In genomic region chr4:90069151-90069550, GRCh38 we compare ENCODE assay signal across 35 cellular contexts. TPM values are rescaled to one million over a fixed set of nuclear protein-coding genes. Genes with fewer than 3 reads are reported as not detected.
DNase-seq lines count a peak whose midpoint lies in the region; ATAC-seq and TF ChIP-seq lines count a peak whose summit lies in the region.
"Had no signal": no experiment of that assay in that cellular context is flagged by ENCODE, and none has a peak within 500 bp of the region (broad histone marks: within the 10 kb centered on the region; RNA-seq: fewer than 3 reads in every experiment).

No MANE protein-coding gene starts in this region.

- no peak overlapping the region for H3K56ac ChIP-seq in mesendoderm (ENCODE audit: low read length)

- no peak overlapping the region for H3K4ac ChIP-seq in mesendoderm (ENCODE audit: low read depth, low read length)

- peaks cover 11% of the 10 kb centered on the region for H3K4me1 Mint-ChIP-seq in Calu3 (ENCODE audit: low read depth, unreplicated experiment)
- H3K4me1 Mint-ChIP-seq: activated naive CD8-positive, alpha-beta T cell treated with anti-CD3 and anti-CD28 coated beads for 36 hours had no signal

- H3K27me3 Mint-ChIP-seq in Calu3 (ENCODE audit: unreplicated experiment) = no peaks in the 10 kb centered on the region

- intact Hi-C loops in Calu3 (cut with micrococcal nuclease; ENCODE audit: unreplicated experiment) = no loop called here
- intact Hi-C loops in right lobe of liver (cut with DNase I) = no loop called here

- peaks cover 3% of the 10 kb centered on the region for H3K9me3 Mint-ChIP-seq in Calu3 (ENCODE audit: low read depth, unreplicated experiment)
- H3K9me3 Mint-ChIP-seq: activated CD4-positive, alpha-beta memory T cell treated with anti-CD3 and anti-CD28 coated beads for 36 hours; activated naive CD8-positive, alpha-beta T cell treated with anti-CD3 and anti-CD28 coated beads for 36 hours; H9 had no signal

- H3K4me1 ChIP-seq in mesendoderm (ENCODE audit: control insufficient read depth, low read depth, low read length) (no peaks in the 10 kb centered on the region), upper lobe of left lung (no peaks in the 10 kb centered on the region), tibial nerve (no peaks in the 10 kb centered on the region), right lobe of liver (no peaks in the 10 kb centered on the region)
- H3K4me1 ChIP-seq: BLaER1, Caco-2, colonic mucosa, gastroesophageal sphincter, sigmoid colon, stomach, transverse colon had no signal

- no peak overlapping the region for H3K18ac ChIP-seq in mesendoderm (ENCODE audit: low read length)

- no peak overlapping the region for H2BK15ac ChIP-seq in mesendoderm (replicated peaks; ENCODE audit: low read depth)

- in situ Hi-C loops in astrocyte of the spinal cord (cut with HindIII; ENCODE audit: low sequenced_read_pairs) = no loop called here

- no peak overlapping the region for H3K4me2 ChIP-seq in mesendoderm (ENCODE audit: low read length)
- H3K4me2 ChIP-seq: BLaER1 had no signal

- no CpG with 5 or more reads among the region's 1 CpG for WGBS in mesendoderm (ENCODE audit: extremely low coverage, insufficient coverage, low lambda C conversion rate)
- 97 to 100% methylated on average over 1 of the region's 1 CpG for WGBS in upper lobe of left lung, 2 donors
- WGBS in tibial nerve, 2 donors = 94 to 97% methylated on average over 1 of the region's 1 CpG
- WGBS in right lobe of liver (ENCODE audit: insufficient coverage, low coverage, low lambda C conversion rate, missing lambda C conversion rate) = 73% methylated on average over 1 of the region's 1 CpG

- H3K4me3 ChIP-seq in astrocyte of the spinal cord (ENCODE audit: low read depth, low read length) (no peak overlapping the region), mesendoderm (ENCODE audit: low read length) (no peak overlapping the region), upper lobe of left lung (no peak overlapping the region), tibial nerve (no peak overlapping the region), right lobe of liver (no peak overlapping the region)
- H3K4me3 ChIP-seq: BLaER1, colonic mucosa, gastroesophageal sphincter, lung, sigmoid colon, stomach, transverse colon had no signal

- TF ChIP-seq POLR2A in upper lobe of left lung (IDR thresholded peaks at IDR 0.05) = no peak
- TF ChIP-seq POLR2A in tibial nerve (IDR thresholded peaks at IDR 0.05) = no peak
- TF ChIP-seq POLR2A in right lobe of liver (IDR thresholded peaks at IDR 0.05) = no peak

- H3K9ac ChIP-seq in mesendoderm (ENCODE audit: low read length) = no peak overlapping the region
- H3K9ac ChIP-seq: BLaER1 had no signal

- H3K27me3 ChIP-seq in mesendoderm (ENCODE audit: insufficient read depth, low read length, poor library complexity) (no peaks in the 10 kb centered on the region), upper lobe of left lung (no peaks in the 10 kb centered on the region), tibial nerve (no peaks in the 10 kb centered on the region), right lobe of liver (no peaks in the 10 kb centered on the region)
- H3K27me3 ChIP-seq: BLaER1, brain microvascular endothelial cell, colonic mucosa, gastroesophageal sphincter, sigmoid colon, stomach, transverse colon had no signal

- no TSS peak for BruUV-seq in Calu3 (replicated peaks; lab: Mats Ljungman, UMichigan)

- H4K5ac ChIP-seq in mesendoderm (ENCODE audit: low read length) = no peak overlapping the region

- no peak overlapping the region for H3K27ac ChIP-seq in mesendoderm (ENCODE audit: low read depth, low read length)
- H3K27ac ChIP-seq in upper lobe of left lung = no peak overlapping the region
- no peak overlapping the region for H3K27ac ChIP-seq in tibial nerve
- no peak overlapping the region for H3K27ac ChIP-seq in right lobe of liver
- H3K27ac ChIP-seq: BLaER1, brain microvascular endothelial cell, colonic mucosa, gastroesophageal sphincter, sigmoid colon, stomach, transverse colon had no signal

- peak overlapping the region; percentile 73 for H3K27ac Mint-ChIP-seq in Calu3 (ENCODE audit: unreplicated experiment)
- H3K27ac Mint-ChIP-seq: activated CD4-positive, alpha-beta memory T cell treated with anti-CD3 and anti-CD28 coated beads for 36 hours; activated naive CD8-positive, alpha-beta T cell treated with anti-CD3 and anti-CD28 coated beads for 36 hours; effector memory CD8-positive, alpha-beta T cell; H9 had no signal

- H3K36me3 Mint-ChIP-seq in Calu3 (ENCODE audit: insufficient read depth, unreplicated experiment) = no peaks in the 10 kb centered on the region
- H3K36me3 Mint-ChIP-seq: activated CD4-positive, alpha-beta memory T cell treated with anti-CD3 and anti-CD28 coated beads for 36 hours; activated naive CD8-positive, alpha-beta T cell treated with anti-CD3 and anti-CD28 coated beads for 36 hours had no signal

- DNase-seq in Calu3 (peak; percentile 9), M059J (ENCODE audit: low read depth) (peak; percentile 1), astrocyte of the spinal cord (ENCODE audit: low read depth, low spot score) (peak; percentile 56), mesendoderm (peak; percentile 7), NCI-H748 (lab: John Stamatoyannopoulos, UW; ENCODE audit: unreplicated experiment) (no peak), upper lobe of left lung (no peak), tibial nerve (ENCODE audit: low spot score in 2 of 2) (no peak), right lobe of liver (no peak)
- DNase-seq: ACHN; activated CD4-positive, alpha-beta memory T cell treated with anti-CD3 and anti-CD28 coated beads for 36 hours; activated effector memory CD4-positive, alpha-beta T cell treated with Interleukin-2 at 50 U/mL for 16 hours; activated naive CD8-positive, alpha-beta T cell treated with anti-CD3 and anti-CD28 coated beads for 36 hours; brain microvascular endothelial cell; Caco-2; colonic mucosa; DND-41; effector memory CD8-positive, alpha-beta T cell; H9; islet precursor cell; NCI-H1105; NCI-H1930; NCI-H2227 treated with DMSO at 0.1 percent for 48 hours; NCI-H748 treated with DMSO at 0.1 percent for 48 hours; posterior cingulate gyrus; sigmoid colon; stimulated activated CD8-positive, alpha-beta memory T cell treated with anti-CD3 and anti-CD28 coated beads, Interleukin-4, amount 100 ng/mL, for 48 hours; stomach; SW 1271; T1000; transverse colon had no signal

- no peak overlapping the region for H2BK120ac ChIP-seq in mesendoderm (ENCODE audit: low read depth, low read length)

- no peak overlapping the region for H2AK5ac ChIP-seq in mesendoderm (ENCODE audit: low read length)

- H3K79me2 ChIP-seq in mesendoderm (ENCODE audit: control insufficient read depth, insufficient read depth, low read length) = no peaks in the 10 kb centered on the region

- no peak for TF ChIP-seq CTCF in Calu3 (IDR thresholded peaks at IDR 0.05; ENCODE audit: unreplicated experiment)
- TF ChIP-seq CTCF in astrocyte of the spinal cord (IDR thresholded peaks at IDR 0.05; ENCODE audit: low read depth, low read length) = no peak
- no peak for TF ChIP-seq CTCF in upper lobe of left lung (IDR thresholded peaks at IDR 0.05)
- TF ChIP-seq CTCF in tibial nerve (IDR thresholded peaks at IDR 0.05) = no peak
- TF ChIP-seq CTCF in right lobe of liver (IDR thresholded peaks at IDR 0.05) = no peak

- no peak overlapping the region for H4K8ac ChIP-seq in mesendoderm (ENCODE audit: low read depth, low read length)

- no peak for ATAC-seq in upper lobe of left lung (ENCODE audit: low FRiP score in 2 of 2)
- ATAC-seq in right lobe of liver = no peak
- ATAC-seq: activated CD4-positive, CD25-positive, alpha-beta regulatory T cell treated with anti-CD3 and anti-CD28 coated beads, Interleukin-2, amount 50 U/mL, for 24 hours; effector memory CD8-positive, alpha-beta T cell; gastroesophageal sphincter; Right ventricle myocardium inferior had no signal

- H3K4me3 Mint-ChIP-seq in Calu3 (ENCODE audit: low read depth, unreplicated experiment) = no peak overlapping the region
- H3K4me3 Mint-ChIP-seq: activated CD4-positive, alpha-beta memory T cell treated with anti-CD3 and anti-CD28 coated beads for 36 hours; activated naive CD8-positive, alpha-beta T cell treated with anti-CD3 and anti-CD28 coated beads for 36 hours; effector memory CD8-positive, alpha-beta T cell; H9 had no signal

- no peak overlapping the region for H2BK5ac ChIP-seq in mesendoderm (ENCODE audit: low read length)

- TF ChIP-seq EP300 in upper lobe of left lung (IDR thresholded peaks at IDR 0.05) (no peak), tibial nerve (IDR thresholded peaks at IDR 0.05) (no peak)

- H3K36me3 ChIP-seq in mesendoderm (ENCODE audit: control insufficient read depth, insufficient read depth, low read length) (no peaks in the 10 kb centered on the region), upper lobe of left lung (no peaks in the 10 kb centered on the region), tibial nerve (no peaks in the 10 kb centered on the region), right lobe of liver (no peaks in the 10 kb centered on the region)
- H3K36me3 ChIP-seq: BLaER1, brain microvascular endothelial cell, colonic mucosa, gastroesophageal sphincter, sigmoid colon, stomach, transverse colon had no signal

- H3K79me1 ChIP-seq in mesendoderm (ENCODE audit: low read length) = no peaks in the 10 kb centered on the region

- no peak overlapping the region for H3K23ac ChIP-seq in mesendoderm (ENCODE audit: low read length)

- H3K9me3 ChIP-seq in upper lobe of left lung = no peaks in the 10 kb centered on the region
- no peaks in the 10 kb centered on the region for H3K9me3 ChIP-seq in tibial nerve
- H3K9me3 ChIP-seq in right lobe of liver = no peaks in the 10 kb centered on the region
- H3K9me3 ChIP-seq: BLaER1, Caco-2, colonic mucosa, gastroesophageal sphincter, sigmoid colon, stomach, transverse colon had no signal

- CTCF ChIA-PET in Calu3 (lab: Charles Lee) = interaction anchor here (1.2 kb wide), 1 partner anchor 38 kb away, joined by 3 read pairs; no protein-coding TSS in a partner anchor

RNA-seq across cellular contexts. Expression of gene CCSER1, which starts 58.0 kb away (rescaled TPM):
- total RNA-seq in Calu3 (2022) = 6.2 and 7.1 TPM in 2 replicates
- not detected in 2 replicates for total RNA-seq in M059J (2014; rRNA removed; shearing (Covaris generic))
- 0.37 TPM for polyA plus RNA-seq in mesendoderm (2013, experiment 1 of 2)
- polyA plus RNA-seq in mesendoderm (2013, experiment 2 of 2) = 0.64 TPM
- 10 to 100 TPM in 3 of 6 donors, 1 to 10 TPM in 3; 4.4 to 26.1 (median 13.8) TPM for total RNA-seq in upper lobe of left lung
- total RNA-seq in tibial nerve = 1 to 10 TPM; 4.0 to 6.0 (median 4.8) TPM
- total RNA-seq in right lobe of liver = under 1 TPM; 0.15 to 1.00 (median 0.65) TPM

Comparison
In these comparisons a context has a peak if more than half of its experiments do, and no peak if none do; other contexts are left out.
1. DNase-seq: peak in Calu3 (single experiment), M059J (single experiment), astrocyte of the spinal cord (single experiment) and mesendoderm (single experiment); none in NCI-H748 (single experiment), upper lobe of left lung (0 of 2), tibial nerve (0 of 2) and right lobe of liver (0 of 3).